1 cellular context compared by ENCODE assay signal in the genomic region with DNA sequence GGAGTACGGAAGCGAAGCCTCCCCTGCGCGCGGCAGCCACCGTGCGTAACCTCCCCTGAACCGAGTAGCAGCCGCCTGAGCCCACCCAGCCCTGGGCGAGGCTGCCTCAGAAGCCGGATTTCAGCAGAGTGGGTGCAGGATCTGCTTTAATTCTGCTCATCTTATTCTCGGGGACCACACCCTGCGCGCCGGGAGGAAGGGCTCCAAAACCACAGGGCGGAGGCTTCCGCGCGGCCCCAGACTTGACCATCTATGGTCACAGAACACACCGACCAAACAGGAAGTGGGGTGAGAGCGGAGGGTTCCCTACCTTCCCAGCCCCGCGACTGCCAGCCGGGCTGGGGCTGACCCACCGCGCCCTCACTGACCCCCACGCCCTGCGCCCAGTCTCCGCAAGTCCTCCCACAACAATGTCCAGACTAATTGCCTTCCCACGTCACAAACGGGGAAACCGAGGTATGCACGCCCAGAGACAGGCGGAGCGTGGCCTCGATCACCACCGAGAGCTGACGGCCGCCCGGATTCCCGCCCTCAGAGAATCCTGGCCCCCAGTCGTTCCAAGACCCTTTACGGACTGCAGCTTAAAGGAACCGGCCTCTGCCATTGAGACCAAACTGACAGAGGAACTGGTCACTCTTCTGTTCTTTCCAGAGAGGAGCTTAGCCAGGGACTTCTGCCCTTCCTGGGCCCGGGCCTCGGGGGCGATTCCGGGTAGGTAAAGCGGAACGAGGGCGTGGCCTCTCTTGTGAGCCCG.
A peak's percentile ranks its signal among the peaks of the same experiment; 100 is the strongest.
TF ChIP-seq lines count a peak whose summit lies in the region.

No MANE protein-coding gene starts in this region.

TF ChIP-seq in K562, 482 proteins besides CTCF, POLR2A, EP300 and RAD21 (continued from another document and continues in another):
- TF ChIP-seq ZNF407 (IDR thresholded peaks at IDR 0.05; ENCODE audit: low read depth) (0 out of 2 replicates have a peak, but pooled peaks have one; percentile 15), ZNF316 (IDR thresholded peaks at IDR 0.05) (peak; percentile 3; the same call in 1 of the 2 replicates), E2F8 (IDR thresholded peaks at IDR 0.05; ENCODE audit: low read depth, partially characterized antibody) (peak; percentile 16), STAT5B (CRISPR knock-in tag; IDR thresholded peaks at IDR 0.05) (no peak), SMARCC2 (IDR thresholded peaks at IDR 0.05; ENCODE audit: low read depth) (peak; percentile 62; the same call in 1 of the 2 replicates), ZNF174 (CRISPR knock-in tag; IDR thresholded peaks at IDR 0.05) (no peak), CHD2 (IDR thresholded peaks at IDR 0.05; ENCODE audit: low read depth, low read length) (no peak; the same call in 1 of the 2 replicates), ARHGAP35 (IDR thresholded peaks at IDR 0.05; ENCODE audit: partially characterized antibody) (no peak), KLF10 (CRISPR knock-in tag; IDR thresholded peaks at IDR 0.05) (no peak; the same call in 1 of the 2 replicates), ZNF140 (CRISPR knock-in tag; IDR thresholded peaks at IDR 0.05) (no peak), ZBTB2 (IDR thresholded peaks at IDR 0.05) (peak; percentile 69; the same call in 1 of the 2 replicates), PATZ1 (CRISPR knock-in tag; IDR thresholded peaks at IDR 0.05; ENCODE audit: borderline replicate concordance) (no peak), CCAR2 (IDR thresholded peaks at IDR 0.05; ENCODE audit: low read depth, low read length) (no peak), FOXA3 (CRISPR knock-in tag; conservative IDR thresholded peaks at IDR 0.05 in 1 of 2, IDR thresholded peaks at IDR 0.05 in 1 of 2) (no peak; a peak in 1 of 4 replicates), FOXK2 (conservative IDR thresholded peaks at IDR 0.05 in 1 of 2, IDR thresholded peaks at IDR 0.05 in 1 of 2; ENCODE audit: low read depth in 2 of 2) (peak in 1 of 2 experiments; percentile 58; a peak in 1 of 4 replicates), NR4A1 (CRISPR knock-in tag; IDR thresholded peaks at IDR 0.05) (0 out of 2 replicates have a peak, but pooled peaks have one; percentile 10), NR4A1 (tag; IDR thresholded peaks at IDR 0.05) (peak; percentile 80), ZNF217 (CRISPR knock-in tag; IDR thresholded peaks at IDR 0.05) (no peak), PHB2 (IDR thresholded peaks at IDR 0.05; ENCODE audit: low read depth) (no peak), U2AF2 (optimal IDR thresholded peaks at IDR 0.05; ENCODE audit: low read depth, low read length) (no peak), HDAC1 (IDR thresholded peaks at IDR 0.05) (peak in 1 of 2 experiments; percentile 89; a peak in 2 of 4 replicates), ELK3 (CRISPR knock-in tag; IDR thresholded peaks at IDR 0.05) (no peak), ZBTB17 (CRISPR knock-in tag; IDR thresholded peaks at IDR 0.05) (peak; percentile 87), ATF7 (IDR thresholded peaks at IDR 0.05) (no peak; the same call in 1 of the 2 replicates), RBM25 (IDR thresholded peaks at IDR 0.05; ENCODE audit: low read depth, low read length, severe bottlenecking) (no peak), PRPF4 (IDR thresholded peaks at IDR 0.05; ENCODE audit: insufficient read depth, low read depth, low read length, poor library complexity, severe bottlenecking) (no peak), ZNF232 (CRISPR knock-in tag; IDR thresholded peaks at IDR 0.05) (no peak), ZNF280B (CRISPR knock-in tag; IDR thresholded peaks at IDR 0.05) (no peak), NELFE (IDR thresholded peaks at IDR 0.05; ENCODE audit: insufficient read depth, insufficient read length) (no peak), SLC30A9 (CRISPR knock-in tag; IDR thresholded peaks at IDR 0.05) (no peak), HDAC6 (IDR thresholded peaks at IDR 0.05; ENCODE audit: low read depth, low read length) (no peak), ETV5 (CRISPR knock-in tag; IDR thresholded peaks at IDR 0.05; ENCODE audit: low read depth) (peak; percentile 85), ZNF586 (CRISPR knock-in tag; conservative IDR thresholded peaks at IDR 0.05) (no peak), DLX4 (CRISPR knock-in tag; IDR thresholded peaks at IDR 0.05) (no peak), TRIM25 (IDR thresholded peaks at IDR 0.05; ENCODE audit: borderline replicate concordance) (peak; percentile 16; the same call in 1 of the 2 replicates), MAZ (CRISPR knock-in tag; conservative IDR thresholded peaks at IDR 0.05 in 1 of 2, IDR thresholded peaks at IDR 0.05 in 1 of 2) (peak; percentile 79 to 95; a peak in 3 of 4 replicates), FIP1L1 (IDR thresholded peaks at IDR 0.05; ENCODE audit: low read depth, low read length, poor library complexity, severe bottlenecking) (peak; percentile 60), ZNF583 (CRISPR knock-in tag; IDR thresholded peaks at IDR 0.05) (peak; percentile 76)
